Comparison of ENCODE assay signal across 30 cellular contexts in the genomic region with DNA sequence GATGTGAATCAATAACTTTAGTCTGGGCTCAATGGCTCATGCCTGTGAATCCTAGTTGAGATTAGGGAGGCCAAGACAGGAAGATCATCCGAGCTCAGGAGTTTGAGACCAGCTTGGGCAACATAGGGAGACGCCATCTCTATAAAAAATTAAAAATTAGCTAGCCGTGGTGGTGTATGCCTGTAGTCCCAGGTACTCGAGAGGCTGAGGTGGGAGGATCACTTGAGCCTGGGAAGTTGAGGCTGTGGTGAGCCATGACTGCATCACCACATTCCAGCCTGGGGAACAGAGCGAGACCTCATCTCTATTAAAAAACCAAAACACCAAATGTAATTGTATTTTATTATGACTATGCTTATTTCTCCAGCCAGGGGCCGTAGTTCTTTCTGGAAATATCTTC.
"Had no signal": no experiment of that assay in that cellular context is flagged by ENCODE, and none has a peak within 500 bp of the region (broad histone marks: within the 10 kb centered on the region; RNA-seq: fewer than 3 reads in every experiment).

No MANE protein-coding gene starts in this region.

- H3K9me3 ChIP-seq: adrenal gland, SJCRH30 had no signal

- ATAC-seq: activated naive CD4-positive, alpha-beta T cell treated with anti-CD3 and anti-CD28 coated beads, Interleukin-2, amount 50 U/mL, for 72 hours; activated T-cell treated with anti-CD3 and anti-CD28 coated beads, Interleukin-2, amount 50 U/mL, for 4 hours; PC-3 had no signal

- H3K27ac Mint-ChIP-seq: activated B cell treated with CpG ODN at 0.5 μM for 24 hours; activated CD4-positive, alpha-beta memory T cell treated with anti-CD3 and anti-CD28 coated beads for 36 hours; activated naive CD4-positive, alpha-beta T cell treated with anti-CD3 and anti-CD28 coated beads for 36 hours; activated naive CD4-positive, alpha-beta T cell treated with anti-CD3 and anti-CD28 coated beads, Interleukin-2, amount 50 U/mL, for 72 hours; activated T-helper 1 cell treated with anti-CD3 and anti-CD28 coated beads, Interleukin-12 subunit alpha, Interleukin-12 subunit beta, Interleukin-2, Interleukin-4 antibody, amounts not matched to agents 30 ng/mL and 10 ng/mL and 1 ng/mL, durations not matched to agents 14 hours and 24 hours and 36 hours; brain had no signal

- H3K36me3 Mint-ChIP-seq: activated CD4-positive, alpha-beta memory T cell treated with anti-CD3 and anti-CD28 coated beads for 36 hours; activated naive CD4-positive, alpha-beta T cell treated with anti-CD3 and anti-CD28 coated beads, Interleukin-2, amount 50 U/mL, for 72 hours; brain had no signal

- H3K27me3 ChIP-seq: adrenal gland, SJCRH30 had no signal

- H3K9ac ChIP-seq: KMS-11 had no signal

- FAIRE-seq: bronchial epithelial cell had no signal

- H3K9me3 Mint-ChIP-seq: activated B cell treated with CpG ODN at 0.5 μM for 24 hours; activated CD4-positive, alpha-beta memory T cell treated with anti-CD3 and anti-CD28 coated beads for 36 hours; activated naive CD4-positive, alpha-beta T cell treated with anti-CD3 and anti-CD28 coated beads for 36 hours; activated naive CD4-positive, alpha-beta T cell treated with anti-CD3 and anti-CD28 coated beads, Interleukin-2, amount 50 U/mL, for 72 hours; activated T-cell treated with anti-CD3 and anti-CD28 coated beads, Interleukin-2, amount 50 U/mL, for 4 hours; activated T-helper 1 cell treated with anti-CD3 and anti-CD28 coated beads, Interleukin-12 subunit alpha, Interleukin-12 subunit beta, Interleukin-2, Interleukin-4 antibody, amounts not matched to agents 30 ng/mL and 10 ng/mL and 1 ng/mL, durations not matched to agents 14 hours and 24 hours and 36 hours had no signal

- H3K27ac ChIP-seq: adrenal gland, KMS-11, SJCRH30, SK-N-MC had no signal

- H3K4me3 Mint-ChIP-seq: activated B cell treated with CpG ODN at 0.5 μM for 24 hours; activated CD4-positive, alpha-beta memory T cell treated with anti-CD3 and anti-CD28 coated beads for 36 hours; activated naive CD4-positive, alpha-beta T cell treated with anti-CD3 and anti-CD28 coated beads for 36 hours; activated T-cell treated with anti-CD3 and anti-CD28 coated beads, Interleukin-2, amount 50 U/mL, for 4 hours; activated T-helper 1 cell treated with anti-CD3 and anti-CD28 coated beads, Interleukin-12 subunit alpha, Interleukin-12 subunit beta, Interleukin-2, Interleukin-4 antibody, amounts not matched to agents 30 ng/mL and 10 ng/mL and 1 ng/mL, durations not matched to agents 14 hours and 24 hours and 36 hours; brain had no signal

- H3K36me3 ChIP-seq: adrenal gland, SJCRH30 had no signal

- H3K4me3 ChIP-seq: adrenal gland, SJCRH30, SK-N-MC had no signal

- DNase-seq: activated B cell treated with CpG ODN at 0.5 μM for 24 hours; activated CD4-positive, alpha-beta memory T cell treated with anti-CD3 and anti-CD28 coated beads for 36 hours; activated CD4-positive, alpha-beta T cell treated with anti-CD3 and anti-CD28 coated beads for 4 hours; activated CD4-positive, alpha-beta T cell treated with anti-CD3 and anti-CD28 coated beads, Interleukin-2, amount 50 U/mL, for 1 hour; activated CD4-positive, CD25-positive, alpha-beta regulatory T cell treated with anti-CD3 and anti-CD28 coated beads, Interleukin-2, amount 50 U/mL, for 72 hours; activated CD8-positive, alpha-beta memory T cell treated with anti-CD3 and anti-CD28 coated beads, Interleukin-2, amount 50 U/mL, for 4 hours; activated gamma-delta T cell treated with Interleukin-2 at 50 U/mL for 16 hours; activated naive CD4-positive, alpha-beta T cell treated with anti-CD3 and anti-CD28 coated beads for 36 hours; activated T-cell treated with anti-CD3 and anti-CD28 coated beads for 4 hours; activated T-cell treated with anti-CD3 and anti-CD28 coated beads, Interleukin-2, amount 50 U/mL, for 4 hours; adrenal gland; caudate nucleus; cerebellar nuclear complex; NCI-H1105; NCI-H1436; NCI-H1694; NCI-H2029; NCI-H510A; NCI-H748 treated with DMSO at 0.1 percent for 48 hours; NK-92 treated with Interleukin-12 subunit alpha and Interleukin-12 subunit beta, amount 100 ng/mL, for 24 hours; PC-3; SHP77; SJCRH30; T1000 had no signal

- H3K4me1 ChIP-seq: adrenal gland, SJCRH30 had no signal

- H3K4me2 ChIP-seq: KMS-11 had no signal

- H3K27me3 Mint-ChIP-seq: activated B cell treated with CpG ODN at 0.5 μM for 24 hours had no signal
